ENCODE assay signal across 8 cellular contexts in the genomic region with DNA sequence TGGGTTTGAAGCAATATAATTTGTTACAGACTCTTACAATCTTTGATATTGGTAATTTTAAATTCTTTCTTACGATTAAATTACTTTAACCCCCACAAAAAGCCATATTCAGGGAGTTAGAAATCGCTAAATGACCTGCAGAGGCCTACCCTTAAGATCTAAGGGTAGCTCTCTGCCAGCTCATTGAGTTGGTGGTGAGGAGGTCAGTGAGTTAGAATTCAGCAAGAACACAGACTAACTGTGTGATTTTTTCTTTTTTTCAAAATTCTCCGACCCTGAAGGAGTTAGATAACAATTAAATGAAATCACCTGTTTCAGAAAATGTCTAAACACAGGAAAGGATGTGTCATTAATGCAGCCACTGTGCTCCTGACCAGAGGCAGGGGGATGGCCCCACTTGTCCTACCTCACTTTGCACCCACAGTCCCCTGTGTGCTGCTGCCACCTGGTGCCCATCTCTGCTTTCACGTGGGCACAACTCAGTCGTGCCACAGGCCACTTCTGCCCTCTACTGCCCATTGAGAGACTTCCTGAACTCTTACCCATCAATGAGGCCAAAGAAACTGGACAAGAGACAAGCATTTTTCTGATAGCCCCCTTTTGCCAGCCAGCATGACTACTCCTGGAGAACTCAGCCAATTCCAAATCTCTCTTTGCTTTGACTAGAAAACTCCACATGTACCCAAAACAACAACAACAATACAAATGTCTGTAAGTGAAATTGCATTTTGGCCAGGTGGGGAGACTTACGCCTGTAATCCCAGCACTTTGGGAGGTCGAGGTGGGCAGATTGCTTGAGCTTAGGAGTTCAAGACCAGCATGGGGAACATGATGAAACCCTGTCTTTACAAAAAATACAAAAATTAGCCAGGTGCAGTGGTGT. TPM values are rescaled to one million over a fixed set of nuclear protein-coding genes. Genes with fewer than 3 reads are reported as not detected.
DNase-seq lines count a peak whose midpoint lies in the region; ATAC-seq and TF ChIP-seq lines count a peak whose summit lies in the region.

No MANE protein-coding gene starts in this region.

- H3K27ac Mint-ChIP-seq in CD4-positive, CD25-positive, alpha-beta regulatory T cell: peak overlapping the region; percentile 52 to 73 (median 55)
- peak overlapping the region; percentile 17 for H3K27ac Mint-ChIP-seq in endodermal cell

- H3K4me1 Mint-ChIP-seq in CD4-positive, CD25-positive, alpha-beta regulatory T cell: peaks cover 4 to 19% (median 14%) of the 10 kb centered on the region in 4 donors
- peaks cover 27% of the 10 kb centered on the region for H3K4me1 Mint-ChIP-seq in endodermal cell

- no peak overlapping the region for H3K4me3 ChIP-seq in CD4-positive, CD25-positive, alpha-beta regulatory T cell (ENCODE audit: low read depth, low read length)
- H3K4me3 ChIP-seq in endodermal cell (ENCODE audit: low read length): no peak overlapping the region

- H3K27ac ChIP-seq in CD4-positive, CD25-positive, alpha-beta regulatory T cell (ENCODE audit: insufficient read depth, low read length, poor library complexity, severe bottlenecking): no peak overlapping the region
- no peak overlapping the region for H3K27ac ChIP-seq in endodermal cell (ENCODE audit: low read depth, low read length)

- H3K4me3 Mint-ChIP-seq in CD4-positive, CD25-positive, alpha-beta regulatory T cell: no peak overlapping the region
- H3K4me3 Mint-ChIP-seq in endodermal cell: no peak overlapping the region

- H3K36me3 ChIP-seq in CD4-positive, CD25-positive, alpha-beta regulatory T cell (ENCODE audit: control insufficient read depth, insufficient read depth, low read length): no peaks in the 10 kb centered on the region
- H3K36me3 ChIP-seq in endodermal cell (ENCODE audit: control insufficient read depth, insufficient read depth, low read length): no peaks in the 10 kb centered on the region

- H3K9ac ChIP-seq in endodermal cell (ENCODE audit: extremely low read depth, low read length, poor library complexity, severe bottlenecking): no peak overlapping the region

- H3K9me3 ChIP-seq in CD4-positive, CD25-positive, alpha-beta regulatory T cell (ENCODE audit: control insufficient read depth in 2 of 2, low read length in 2 of 2): no peaks in the 10 kb centered on the region
- H3K9me3 ChIP-seq in endodermal cell (ENCODE audit: control insufficient read depth, low read length): no peaks in the 10 kb centered on the region

- H3K4me1 ChIP-seq in CD4-positive, CD25-positive, alpha-beta regulatory T cell (ENCODE audit: control insufficient read depth, insufficient read depth, low read length, poor library complexity, severe bottlenecking): peaks cover 7% of the 10 kb centered on the region
- peaks cover 11% of the 10 kb centered on the region for H3K4me1 ChIP-seq in endodermal cell (ENCODE audit: control insufficient read depth, insufficient read depth, low read length)

- H3K36me3 Mint-ChIP-seq in CD4-positive, CD25-positive, alpha-beta regulatory T cell: no peaks in the 10 kb centered on the region
- H3K36me3 Mint-ChIP-seq in endodermal cell (ENCODE audit: low read depth): no peaks in the 10 kb centered on the region

- peaks cover 2% of the 10 kb centered on the region for H3K27me3 ChIP-seq in CD4-positive, CD25-positive, alpha-beta regulatory T cell (ENCODE audit: control insufficient read depth, insufficient read depth, low read length)
- H3K27me3 ChIP-seq in endodermal cell (ENCODE audit: control insufficient read depth, insufficient read depth, low read length, poor library complexity, severe bottlenecking): peaks cover 19% of the 10 kb centered on the region

- no peaks in the 10 kb centered on the region for H3K9me3 Mint-ChIP-seq in CD4-positive, CD25-positive, alpha-beta regulatory T cell
- H3K9me3 Mint-ChIP-seq in endodermal cell: no peaks in the 10 kb centered on the region

- peak; percentile 98 for TF ChIP-seq CTCF in endodermal cell (conservative IDR thresholded peaks at IDR 0.05)

- 48 to 62% methylated on average over 4 to 7 of the region's 7 CpGs for WGBS in endodermal cell (ENCODE audit: insufficient coverage in 1 of 2, insufficient read length in 1 of 2), 2 experiments

- DNase-seq in CD4-positive, CD25-positive, alpha-beta regulatory T cell: peak; percentile 55 to 77 (median 67)
- peak; percentile 96 for DNase-seq in HT-29 (ENCODE audit: low spot score)
- peak; percentile 86 for DNase-seq in NOMO-1 treated with DMSO at 0.1 percent for 48 hours (lab: John Stamatoyannopoulos, UW; ENCODE audit: unreplicated experiment)
- peak; percentile 48 to 55 (median 52) for DNase-seq in activated CD8-positive, alpha-beta memory T cell treated with anti-CD3 and anti-CD28 coated beads for 48 hours (ENCODE audit: low read depth in 2 of 3, low spot score in 2 of 3)
- peak; percentile 94 for DNase-seq in endodermal cell
- peak; percentile 83 for DNase-seq in mucosa of gallbladder (ENCODE audit: low spot score)
- DNase-seq in stimulated activated CD8-positive, alpha-beta memory T cell treated with anti-CD3 and anti-CD28 coated beads, Interleukin-4, amount 100 ng/mL, for 48 hours: peak; percentile 87

- peaks cover 4% of the 10 kb centered on the region for H3K27me3 Mint-ChIP-seq in CD4-positive, CD25-positive, alpha-beta regulatory T cell
- peaks cover 19% of the 10 kb centered on the region for H3K27me3 Mint-ChIP-seq in endodermal cell (ENCODE audit: insufficient read depth)

- peak; percentile 88 to 91 for ATAC-seq in CD4-positive, CD25-positive, alpha-beta regulatory T cell (ENCODE audit: low read depth in 2 of 2)
- ATAC-seq in GM19438 (IDR thresholded peaks at IDR 0.05; ENCODE audit: low read depth, unreplicated experiment): peak; percentile 73

RNA-seq across cellular contexts. Expression of a gene that starts 8.4 kb away (rescaled TPM):
- 7.2 TPM for total RNA-seq in CD4-positive, CD25-positive, alpha-beta regulatory T cell
- polyA plus RNA-seq in CD4-positive, CD25-positive, alpha-beta regulatory T cell: under 1 TPM in 3 of 4 donors, not detected in 1; 0.40 to 0.52 (median 0.44) TPM
- 0.76 TPM in 1 of 2 replicates, not detected in the other for total RNA-seq in HT-29 (2014; rRNA removed; shearing (Covaris generic))
- total RNA-seq in endodermal cell: under 1 TPM; 0.49 to 0.55 TPM
- 0.96 TPM for polyA plus RNA-seq in endodermal cell (2013, experiment 1 of 2)
- 0.54 TPM for polyA plus RNA-seq in endodermal cell (2013, experiment 2 of 2)
- total RNA-seq in mucosa of gallbladder: 0.37 TPM

RNA-seq across cellular contexts. Expression of a gene that starts 29.1 kb away (rescaled TPM):
- not detected for total RNA-seq in CD4-positive, CD25-positive, alpha-beta regulatory T cell
- polyA plus RNA-seq in CD4-positive, CD25-positive, alpha-beta regulatory T cell: not detected
- 0.13 and 0.44 TPM in 2 replicates for total RNA-seq in HT-29 (2014; rRNA removed; shearing (Covaris generic))
- not detected for total RNA-seq in endodermal cell
- not detected for polyA plus RNA-seq in endodermal cell (2013, experiment 1 of 2)
- not detected for polyA plus RNA-seq in endodermal cell (2013, experiment 2 of 2)
- not detected for total RNA-seq in mucosa of gallbladder

RNA-seq across cellular contexts. Expression of a gene that starts 33.8 kb away (rescaled TPM):
- total RNA-seq in CD4-positive, CD25-positive, alpha-beta regulatory T cell: 503 TPM
- 1,000 to 10,000 TPM in 2 of 4 donors, 100 to 1,000 TPM in 2; 723 to 1,055 (median 950) TPM for polyA plus RNA-seq in CD4-positive, CD25-positive, alpha-beta regulatory T cell
- total RNA-seq in HT-29 (2014; rRNA removed; shearing (Covaris generic)): 778 and 828 TPM in 2 replicates
- total RNA-seq in endodermal cell (100 to 1,000 TPM; 136 to 221 TPM), mucosa of gallbladder (205 TPM)
- 141 TPM for polyA plus RNA-seq in endodermal cell (2013, experiment 1 of 2)
- polyA plus RNA-seq in endodermal cell (2013, experiment 2 of 2): 179 TPM

RNA-seq across cellular contexts. Expression of a gene that starts 53.9 kb away (rescaled TPM):
- not detected for total RNA-seq in CD4-positive, CD25-positive, alpha-beta regulatory T cell
- under 1 TPM in 1 of 4 donors, not detected in 3; 0.23 TPM for polyA plus RNA-seq in CD4-positive, CD25-positive, alpha-beta regulatory T cell
- 5.9 and 6.5 TPM in 2 replicates for total RNA-seq in HT-29 (2014; rRNA removed; shearing (Covaris generic))
- total RNA-seq in endodermal cell: 1 to 10 TPM; 7.5 to 9.2 TPM
- polyA plus RNA-seq in endodermal cell (2013, experiment 1 of 2): 34.7 TPM
- polyA plus RNA-seq in endodermal cell (2013, experiment 2 of 2): 30.4 TPM
- 12.4 TPM for total RNA-seq in mucosa of gallbladder
